In genomic region chr16:12804395-12804794, GRCh38 we compare ENCODE assay signal across 1 cellular context.
TF ChIP-seq lines count a peak whose summit lies in the region.

No MANE protein-coding gene starts in this region.

TF ChIP-seq in WTC11, 78 proteins besides CTCF, POLR2A, EP300 and RAD21 (continued from another document):
- TF ChIP-seq USF1 (CRISPR knock-in tag; IDR thresholded peaks at IDR 0.05), result no peak
- TF ChIP-seq PRRX2 (CRISPR knock-in tag; IDR thresholded peaks at IDR 0.05), result no peak
- no peak for TF ChIP-seq EMX1 (CRISPR knock-in tag; IDR thresholded peaks at IDR 0.05)
- TF ChIP-seq FOXP4 (CRISPR knock-in tag; IDR thresholded peaks at IDR 0.05), result no peak
